Comparison of ENCODE assay signal across 9 cellular contexts in genomic region chrX:66731398-66731797, GRCh38.
A peak's percentile ranks its signal among the peaks of the same experiment; 100 is the strongest.
DNase-seq lines count a peak whose midpoint lies in the region; ATAC-seq and TF ChIP-seq lines count a peak whose summit lies in the region.
"Had no signal": no experiment of that assay in that cellular context is flagged by ENCODE, and none has a peak within 500 bp of the region (broad histone marks: within the 10 kb centered on the region; RNA-seq: fewer than 3 reads in every experiment).

No MANE protein-coding gene starts in this region.

- no peaks in the 10 kb centered on the region for H3K9me3 Mint-ChIP-seq in CD8-positive, alpha-beta T cell
- H3K9me3 Mint-ChIP-seq: central memory CD8-positive, alpha-beta T cell had no signal

- H3K27ac ChIP-seq in CD8-positive, alpha-beta T cell (ENCODE audit: low read depth, low read length): no peak overlapping the region

- H3K4me3 ChIP-seq in AG04449 (ENCODE audit: low read depth, low read length) (no peak overlapping the region), astrocyte of the cerebellum (ENCODE audit: low read depth, low read length) (no peak overlapping the region), BE2C (ENCODE audit: low read depth, low read length) (no peak overlapping the region)
- no peak overlapping the region for H3K4me3 ChIP-seq in CD8-positive, alpha-beta T cell (ENCODE audit: low read depth, low read length)

- H3K36me3 ChIP-seq in BE2C: no peaks in the 10 kb centered on the region
- H3K36me3 ChIP-seq in CD8-positive, alpha-beta T cell (ENCODE audit: insufficient read depth, low read length): no peaks in the 10 kb centered on the region

- in situ Hi-C loops in GM13977 (cut with MboI; ENCODE audit: low pct_unique_long_range_greater_than_20kb, low sequenced_read_pairs, unreplicated experiment): loop anchor here (25.0 kb wide), 2 partner anchors 519 to 1144 kb away; no protein-coding TSS in a partner anchor
- in situ Hi-C loops in astrocyte of the cerebellum (cut with HindIII; ENCODE audit: low sequenced_read_pairs): no loop called here

- no peak overlapping the region for H3K27ac Mint-ChIP-seq in CD8-positive, alpha-beta T cell

- H3K27me3 ChIP-seq in BE2C: no peaks in the 10 kb centered on the region
- no peaks in the 10 kb centered on the region for H3K27me3 ChIP-seq in CD8-positive, alpha-beta T cell (ENCODE audit: insufficient read depth, low read length)

- TF ChIP-seq POLR2A in GM18505 (IDR thresholded peaks at IDR 0.05; ENCODE audit: borderline replicate concordance, extremely low read depth, insufficient read depth, insufficient read length): no peak

- POLR2A ChIA-PET in AG04449 (lab: Yijun Ruan, JAX): no interaction called here
- POLR2A ChIA-PET in CD8-positive, alpha-beta T cell (lab: Charles Lee): no interaction called here

- no peak overlapping the region for H3K4me3 Mint-ChIP-seq in CD8-positive, alpha-beta T cell
- H3K4me3 Mint-ChIP-seq: central memory CD8-positive, alpha-beta T cell had no signal

- no peaks in the 10 kb centered on the region for H3K9me3 ChIP-seq in BE2C
- H3K9me3 ChIP-seq in CD8-positive, alpha-beta T cell (ENCODE audit: low read length): no peaks in the 10 kb centered on the region

- H3K4me1 Mint-ChIP-seq in CD8-positive, alpha-beta T cell (ENCODE audit: low read depth): peaks cover 2% of the 10 kb centered on the region
- H3K4me1 Mint-ChIP-seq: central memory CD8-positive, alpha-beta T cell had no signal

- H3K36me3 Mint-ChIP-seq in CD8-positive, alpha-beta T cell: peaks cover 2% of the 10 kb centered on the region

- peak; percentile 21 for TF ChIP-seq CTCF in AG04449 (IDR thresholded peaks at IDR 0.05; ENCODE audit: insufficient read depth, low read length, missing control alignments)
- peak; percentile 55 for TF ChIP-seq CTCF in GM13977 (IDR thresholded peaks at IDR 0.05; ENCODE audit: extremely low read depth, insufficient read depth, missing control alignments)
- TF ChIP-seq CTCF in astrocyte of the cerebellum (IDR thresholded peaks at IDR 0.05; ENCODE audit: low read depth, low read length, missing control alignments): peak; percentile 27
- no peak for TF ChIP-seq CTCF in BE2C (IDR thresholded peaks at IDR 0.05; ENCODE audit: low read depth, low read length)
- TF ChIP-seq CTCF in CD8-positive, alpha-beta T cell (IDR thresholded peaks at IDR 0.05): no peak

- H3K4me1 ChIP-seq in BE2C: no peaks in the 10 kb centered on the region
- no peaks in the 10 kb centered on the region for H3K4me1 ChIP-seq in CD8-positive, alpha-beta T cell (ENCODE audit: insufficient read depth, low read length)

- no peak for ATAC-seq in CD8-positive, alpha-beta T cell
- no peak for ATAC-seq in GM18505 (IDR thresholded peaks at IDR 0.05; ENCODE audit: unreplicated experiment)

- H3K27me3 Mint-ChIP-seq in CD8-positive, alpha-beta T cell (ENCODE audit: low read depth): no peaks in the 10 kb centered on the region
- H3K27me3 Mint-ChIP-seq: central memory CD8-positive, alpha-beta T cell had no signal

- CTCF ChIA-PET in AG04449 (lab: Yijun Ruan, JAX): interaction anchor here (0.8 to 6.9 kb wide), 20 partner anchors 11 to 1203 kb away, joined by 3 to 156 read pairs (median 4); no protein-coding TSS in a partner anchor
- CTCF ChIA-PET in CD8-positive, alpha-beta T cell (lab: Charles Lee): interaction anchor here (2.0 kb wide), 1 partner anchor 1150 kb away, joined by 7 read pairs; no protein-coding TSS in a partner anchor

- DNase-seq in AG04449 (ENCODE audit: low read depth, low spot score) (no peak), GM13977 (ENCODE audit: low spot score) (peak; percentile 23), LHCN-M2 (ENCODE audit: low read depth) (peak; percentile 58), astrocyte of the cerebellum (ENCODE audit: low read depth) (peak; percentile 12), medulla oblongata (ENCODE audit: extremely low spot score) (peak; percentile 58), BE2C (no peak)
- no peak for DNase-seq in CD8-positive, alpha-beta T cell

- intact Hi-C loops in CD8-positive, alpha-beta T cell (cut with DNase I, micrococcal nuclease): no loop called here

Comparison
In these comparisons a context has a peak if more than half of its experiments do, and no peak if none do; other contexts are left out.
1. DNase-seq: peak in GM13977 (single experiment), LHCN-M2 (single experiment), astrocyte of the cerebellum (single experiment) and medulla oblongata (single experiment); none in AG04449 (single experiment), BE2C (single experiment) and CD8-positive, alpha-beta T cell (0 of 7).
2. CTCF ChIP-seq: peak in AG04449 (single experiment), GM13977 (single experiment) and astrocyte of the cerebellum (single experiment); none in BE2C (single experiment) and CD8-positive, alpha-beta T cell (single experiment).